Comparison of ENCODE assay signal across 27 cellular contexts in genomic region chr11:120222916-120223315, GRCh38. TPM values are rescaled to one million over a fixed set of nuclear protein-coding genes. Genes with fewer than 3 reads are reported as not detected.
"Had no signal": no experiment of that assay in that cellular context is flagged by ENCODE, and none has a peak within 500 bp of the region (broad histone marks: within the 10 kb centered on the region; RNA-seq: fewer than 3 reads in every experiment).

No MANE protein-coding gene starts in this region.

- DNase-seq: activated B cell treated with CpG ODN at 0.5 μM for 24 hours; activated CD4-positive, alpha-beta T cell treated with anti-CD3 and anti-CD28 coated beads, Interleukin-2, amount 50 U/mL, for 1 hour; activated CD8-positive, alpha-beta T cell treated with anti-CD3 and anti-CD28 coated beads for 36 hours; activated gamma-delta T cell treated with Interleukin-2 at 50 U/mL for 16 hours; activated naive CD4-positive, alpha-beta T cell treated with anti-CD3 and anti-CD28 coated beads, Interleukin-2, amount 50 U/mL, for 16 hours; activated T-cell treated with anti-CD3 and anti-CD28 coated beads, Interleukin-2, amount 50 U/mL, for 4 hours; amniotic stem cell; brain microvascular endothelial cell; caudate nucleus; cortex of kidney; foreskin fibroblast; mammary epithelial cell; naive B cell; nephron progenitor cell; stimulated activated CD4-positive, alpha-beta T cell treated with anti-CD3 and anti-CD28 coated beads, Interleukin-15, amount 100 ng/mL, for 24 hours; stimulated activated CD4-positive, alpha-beta T cell treated with anti-CD3 and anti-CD28 coated beads, Interleukin-2, amount 100 ng/mL, for 24 hours; stimulated activated naive B cell treated with anti-CD40 and anti-IgM and Interleukin-4, amounts not matched to agents 10 μg/mL and 1 μg/mL and 100 μg/mL, for 72 hours; T-helper 2 cell; testis; trophoblast cell had no signal

- H3K4me3 ChIP-seq: heart left ventricle, pancreas, prostate gland, smooth muscle cell, testis had no signal

- H3K27ac ChIP-seq: brain microvascular endothelial cell, pancreas, prostate gland, testis had no signal

- H3K9me3 ChIP-seq: heart left ventricle, pancreas, prostate gland, testis had no signal

- H3K27me3 ChIP-seq: brain microvascular endothelial cell, heart left ventricle, pancreas, testis had no signal

- H3K36me3 ChIP-seq: brain microvascular endothelial cell, pancreas, prostate gland had no signal

- H3K4me2 ChIP-seq: smooth muscle cell had no signal

RNA-seq across cellular contexts. Expression of gene POU2F3, which starts 17.0 kb away (rescaled TPM):
- total RNA-seq: activated B cell treated with CpG ODN at 0.5 μM for 24 hours; activated CD8-positive, alpha-beta T cell treated with anti-CD3 and anti-CD28 coated beads for 36 hours; activated T-cell treated with anti-CD3 and anti-CD28 coated beads, Interleukin-2, amount 50 U/mL, for 4 hours; chondrocyte; endothelial cell of umbilical vein; liver had no signal
- polyA plus RNA-seq: heart left ventricle, liver, smooth muscle cell had no signal
